Comparison of ENCODE assay signal across 24 cellular contexts in genomic region chr9:88820055-88820454, GRCh38.
DNase-seq lines count a peak whose midpoint lies in the region; ATAC-seq and TF ChIP-seq lines count a peak whose summit lies in the region.
"Had no signal": no experiment of that assay in that cellular context is flagged by ENCODE, and none has a peak within 500 bp of the region (broad histone marks: within the 10 kb centered on the region; RNA-seq: fewer than 3 reads in every experiment).

No MANE protein-coding gene starts in this region.

- H2AFZ ChIP-seq in mammary epithelial cell (ENCODE audit: low read depth, low read length): no peak overlapping the region
- H2AFZ ChIP-seq in PC-3 (ENCODE audit: low read length): no peak overlapping the region

- H3K4me3 ChIP-seq in mammary epithelial cell (replicated peaks in 1 of 3; ENCODE audit: insufficient read depth in 1 of 3, low read depth in 2 of 3, low read length in 3 of 3) (no peak overlapping the region), breast epithelium (no peak overlapping the region), PC-3 (ENCODE audit: low read length) (no peak overlapping the region)
- H3K4me3 ChIP-seq: GM23338, SJSA1, spleen, tibial artery had no signal

- TF ChIP-seq POLR2A in breast epithelium (IDR thresholded peaks at IDR 0.05): no peak

- H3K4me2 ChIP-seq in mammary epithelial cell (ENCODE audit: insufficient read depth, low read depth, low read length) (no peak overlapping the region), PC-3 (ENCODE audit: low read length) (no peak overlapping the region)
- H3K4me2 ChIP-seq: GM23338 had no signal

- no TSS peak for BruUV-seq in mammary epithelial cell (replicated peaks; lab: Mats Ljungman, UMichigan)
- BruUV-seq in PC-3 (replicated peaks; lab: Mats Ljungman, UMichigan): no TSS peak

- no peaks in the 10 kb centered on the region for H4K20me1 ChIP-seq in mammary epithelial cell (ENCODE audit: insufficient read depth, low read length)
- no peaks in the 10 kb centered on the region for H4K20me1 ChIP-seq in PC-3 (ENCODE audit: low read length)

- H3K9ac ChIP-seq in mammary epithelial cell (ENCODE audit: insufficient read depth, low read length): no peak overlapping the region
- H3K9ac ChIP-seq in PC-3 (ENCODE audit: low read length): no peak overlapping the region

- H3F3A ChIP-seq in PC-3 (ENCODE audit: low read length, unreplicated experiment): no peaks in the 10 kb centered on the region

- no peak overlapping the region for H3K4me3 Mint-ChIP-seq in activated CD4-positive, alpha-beta T cell treated with anti-CD3 and anti-CD28 coated beads, Interleukin-2, amount 10 ng/mL, durations not matched to agents 7 days and 5 days
- H3K4me3 Mint-ChIP-seq: activated T-cell treated with anti-CD3 and anti-CD28 coated beads, Interleukin-2, amount 50 U/mL, for 24 hours; CD4-positive, alpha-beta memory T cell; GM23338; HFFc6; nephron progenitor cell; T-helper 17 cell had no signal

- H3K27me3 ChIP-seq in mammary epithelial cell (ENCODE audit: insufficient read depth, low read length) (no peaks in the 10 kb centered on the region), breast epithelium (no peaks in the 10 kb centered on the region), PC-3 (ENCODE audit: low read length) (no peaks in the 10 kb centered on the region)
- H3K27me3 ChIP-seq: SJSA1, tibial artery had no signal

- WGBS in mammary epithelial cell (ENCODE audit: low coverage, missing lambda C conversion rate): 48% methylated on average over 2 of the region's 2 CpGs

- intact Hi-C loops in mammary epithelial cell (cut with micrococcal nuclease) (no loop called here), breast epithelium (cut with DNase I; ENCODE audit: low total_unique reads) (no loop called here), PC-3 (cut with micrococcal nuclease) (no loop called here)

- H3K27ac ChIP-seq in mammary epithelial cell (ENCODE audit: insufficient read depth, low read depth, low read length) (no peak overlapping the region), breast epithelium (no peak overlapping the region), PC-3 (ENCODE audit: low read length) (no peak overlapping the region)
- H3K27ac ChIP-seq: SJSA1, spleen, tibial artery, WERI-Rb-1 had no signal

- DNase-seq in mammary epithelial cell (peak; percentile 33), breast epithelium (ENCODE audit: low spot score in 2 of 2) (no peak), PC-3 (peak; percentile 2), astrocyte of the hippocampus (ENCODE audit: low read depth, low spot score) (peak; percentile 65), renal cortical epithelial cell (ENCODE audit: low read depth) (peak; percentile 35)
- no peak for DNase-seq in activated CD4-positive, alpha-beta T cell treated with anti-CD3 and anti-CD28 coated beads, Interleukin-2, amount 10 ng/mL, durations not matched to agents 7 days and 5 days
- DNase-seq: activated CD4-positive, alpha-beta T cell treated with anti-CD3 and anti-CD28 coated beads for 48 hours; activated gamma-delta T cell treated with Interleukin-2 at 50 U/mL for 16 hours; activated T-cell treated with anti-CD3 and anti-CD28 coated beads, Interleukin-2, amount 50 U/mL, for 24 hours; CD4-positive, alpha-beta memory T cell; HFFc6; NCI-H1436 treated with DMSO at 0.1 percent for 48 hours; NCI-H2107; NCI-H446; nephron progenitor cell; spleen; T-helper 17 cell; tibial artery; WERI-Rb-1 had no signal

- no peaks in the 10 kb centered on the region for H3K9me3 ChIP-seq in mammary epithelial cell (replicated peaks; ENCODE audit: insufficient read depth, low read length)
- no peaks in the 10 kb centered on the region for H3K9me3 ChIP-seq in breast epithelium
- H3K9me3 ChIP-seq in PC-3 (ENCODE audit: low read length): no peaks in the 10 kb centered on the region
- H3K9me3 ChIP-seq: SJSA1, tibial artery had no signal

- H3K4me1 ChIP-seq in mammary epithelial cell (ENCODE audit: insufficient read depth, low read length): peaks cover 26% of the 10 kb centered on the region
- no peaks in the 10 kb centered on the region for H3K4me1 ChIP-seq in breast epithelium
- H3K4me1 ChIP-seq in PC-3 (ENCODE audit: insufficient read depth, low read length): no peaks in the 10 kb centered on the region
- H3K4me1 ChIP-seq: spleen had no signal

- no peak overlapping the region for H3K27ac Mint-ChIP-seq in activated CD4-positive, alpha-beta T cell treated with anti-CD3 and anti-CD28 coated beads, Interleukin-2, amount 10 ng/mL, durations not matched to agents 7 days and 5 days
- H3K27ac Mint-ChIP-seq: activated T-cell treated with anti-CD3 and anti-CD28 coated beads, Interleukin-2, amount 50 U/mL, for 24 hours; GM23338; HFFc6; nephron progenitor cell; T-helper 17 cell had no signal

- H3K36me3 ChIP-seq in mammary epithelial cell (ENCODE audit: insufficient read depth, low read length): no peaks in the 10 kb centered on the region
- no peaks in the 10 kb centered on the region for H3K36me3 ChIP-seq in breast epithelium
- no peaks in the 10 kb centered on the region for H3K36me3 ChIP-seq in PC-3 (ENCODE audit: low read depth, low read length)
- H3K36me3 ChIP-seq: SJSA1, spleen, tibial artery, WERI-Rb-1 had no signal

- in situ Hi-C loops in mammary epithelial cell (cut with MboI; ENCODE audit: low sequenced_read_pairs in 2 of 2): no loop called here

- CTCF ChIA-PET in mammary epithelial cell (lab: Charles Lee; ENCODE audit: low non-redundant PET) (no interaction called here), PC-3 (lab: Charles Lee) (interaction anchor here (0.5 kb wide), 1 partner anchor 119 kb away, joined by 3 read pairs; no protein-coding TSS in a partner anchor)
- CTCF ChIA-PET in activated CD4-positive, alpha-beta T cell treated with anti-CD3 and anti-CD28 coated beads, Interleukin-2, amount 10 ng/mL, durations not matched to agents 7 days and 5 days (lab: Charles Lee): interaction anchor here (0.5 kb wide), 1 partner anchor 1355 kb away, joined by 3 read pairs; no protein-coding TSS in a partner anchor

- H3K9me3 Mint-ChIP-seq in activated CD4-positive, alpha-beta T cell treated with anti-CD3 and anti-CD28 coated beads, Interleukin-2, amount 10 ng/mL, durations not matched to agents 7 days and 5 days: no peaks in the 10 kb centered on the region
- H3K9me3 Mint-ChIP-seq: activated T-cell treated with anti-CD3 and anti-CD28 coated beads, Interleukin-2, amount 50 U/mL, for 24 hours; GM23338; HFFc6; nephron progenitor cell had no signal

- H3K4me1 Mint-ChIP-seq in activated CD4-positive, alpha-beta T cell treated with anti-CD3 and anti-CD28 coated beads, Interleukin-2, amount 10 ng/mL, durations not matched to agents 7 days and 5 days: no peaks in the 10 kb centered on the region
- H3K4me1 Mint-ChIP-seq: CD4-positive, alpha-beta memory T cell; T-helper 17 cell had no signal

- ATAC-seq in PC-3: no peak
- no peak for ATAC-seq in HG03045 (IDR thresholded peaks at IDR 0.05; ENCODE audit: unreplicated experiment)
- ATAC-seq in GM19463 (IDR thresholded peaks at IDR 0.05; ENCODE audit: unreplicated experiment): no peak
- ATAC-seq: GM23338, Panc1, T-helper 17 cell had no signal

- TF ChIP-seq CTCF in mammary epithelial cell (conservative IDR thresholded peaks at IDR 0.05 in 1 of 2, IDR thresholded peaks at IDR 0.05 in 1 of 2; ENCODE audit: extremely low read depth in 1 of 2, insufficient read depth in 1 of 2, low read depth in 1 of 2, low read length in 2 of 2) (no peak), breast epithelium (IDR thresholded peaks at IDR 0.05) (no peak), PC-3 (conservative IDR thresholded peaks at IDR 0.05; ENCODE audit: low read depth, low read length) (no peak)

- H3K36me3 Mint-ChIP-seq in activated CD4-positive, alpha-beta T cell treated with anti-CD3 and anti-CD28 coated beads, Interleukin-2, amount 10 ng/mL, durations not matched to agents 7 days and 5 days (ENCODE audit: low read depth): no peaks in the 10 kb centered on the region
- H3K36me3 Mint-ChIP-seq: CD4-positive, alpha-beta memory T cell had no signal

- H3K79me2 ChIP-seq in mammary epithelial cell (ENCODE audit: insufficient read depth, low read length) (no peaks in the 10 kb centered on the region), PC-3 (ENCODE audit: low read length) (no peaks in the 10 kb centered on the region)

- dilution Hi-C loops in mammary epithelial cell (cut with HindIII; ENCODE audit: low sequenced_read_pairs): no loop called here

- POLR2A ChIA-PET in PC-3 (lab: Charles Lee; ENCODE audit: unreplicated experiment): no interaction called here
- POLR2A ChIA-PET in activated CD4-positive, alpha-beta T cell treated with anti-CD3 and anti-CD28 coated beads, Interleukin-2, amount 10 ng/mL, durations not matched to agents 7 days and 5 days (lab: Charles Lee): no interaction called here

- no peaks in the 10 kb centered on the region for H3K9me2 ChIP-seq in PC-3 (replicated peaks; ENCODE audit: low read length)

- peaks cover 45% of the 10 kb centered on the region for H3K27me3 Mint-ChIP-seq in activated CD4-positive, alpha-beta T cell treated with anti-CD3 and anti-CD28 coated beads, Interleukin-2, amount 10 ng/mL, durations not matched to agents 7 days and 5 days

Comparison
In these comparisons a context has a peak if more than half of its experiments do, and no peak if none do; other contexts are left out.
1. DNase-seq: peak in mammary epithelial cell (single experiment), PC-3 (single experiment), astrocyte of the hippocampus (single experiment) and renal cortical epithelial cell (single experiment); none in breast epithelium (0 of 2) and activated CD4-positive, alpha-beta T cell treated with anti-CD3 and anti-CD28 coated beads, Interleukin-2, amount 10 ng/mL, durations not matched to agents 7 days and 5 days (single experiment).